In genomic region chr9:14323969-14324366, GRCh38 we compare ENCODE assay signal across 16 cellular contexts. TPM values are rescaled to one million over a fixed set of nuclear protein-coding genes. Genes with fewer than 3 reads are reported as not detected.
DNase-seq lines count a peak whose midpoint lies in the region; ATAC-seq and TF ChIP-seq lines count a peak whose summit lies in the region.
"Had no signal": no experiment of that assay in that cellular context is flagged by ENCODE, and none has a peak within 500 bp of the region (broad histone marks: within the 10 kb centered on the region; RNA-seq: fewer than 3 reads in every experiment).

No MANE protein-coding gene starts in this region.

- H3K9me3 ChIP-seq in right lobe of liver = no peaks in the 10 kb centered on the region
- H3K9me3 ChIP-seq: neutrophil had no signal

- peak; percentile 55 for DNase-seq in DMS153 treated with DMSO at 0.1 percent for 48 hours (lab: John Stamatoyannopoulos, UW; ENCODE audit: unreplicated experiment)
- no peak for DNase-seq in DMS153 (lab: John Stamatoyannopoulos, UW)
- DNase-seq in NCI-H345 (lab: John Stamatoyannopoulos, UW) = peak; percentile 33
- no peak for DNase-seq in coronary artery (ENCODE audit: low spot score)
- no peak for DNase-seq in germinal center (ENCODE audit: low spot score)
- no peak for DNase-seq in right lobe of liver
- no peak for DNase-seq in epidermal melanocyte (ENCODE audit: insufficient read length, low spot score)
- DNase-seq: activated CD4-positive, alpha-beta T cell treated with anti-CD3 and anti-CD28 coated beads, Interleukin-2, amount 50 U/mL, for 48 hours; activated naive CD4-positive, alpha-beta T cell treated with Interleukin-2 at 50 U/mL for 16 hours; cortex of kidney; islet precursor cell; NCI-H510A; stimulated activated CD4-positive, alpha-beta T cell treated with anti-CD3 and anti-CD28 coated beads, Interleukin-2, amount 100 ng/mL, for 48 hours; stimulated activated naive B cell treated with anti-CD40 and anti-IgM and Interleukin-4, amounts not matched to agents 10 μg/mL and 1 μg/mL and 100 μg/mL, for 72 hours had no signal

- ATAC-seq in right lobe of liver = no peak
- ATAC-seq: stimulated activated naive B cell treated with anti-CD40 and anti-IgM and Interleukin-4, amounts not matched to agents 10 μg/mL and 1 μg/mL and 100 μg/mL, for 72 hours had no signal

- intact Hi-C loops in right lobe of liver (cut with DNase I) = no loop called here

- H3K4me1 ChIP-seq in right lobe of liver = peaks cover 0 to 25% (median 11%) of the 10 kb centered on the region in 4 donors

- 100% methylated on average over 1 of the region's 1 CpG for WGBS in right lobe of liver (ENCODE audit: insufficient coverage, low coverage, low lambda C conversion rate, missing lambda C conversion rate)

- TF ChIP-seq CTCF in coronary artery (IDR thresholded peaks at IDR 0.05) = no peak
- TF ChIP-seq CTCF in right lobe of liver (IDR thresholded peaks at IDR 0.05) = no peak

- no peaks in the 10 kb centered on the region for H3K36me3 ChIP-seq in right lobe of liver
- H3K36me3 ChIP-seq: neutrophil had no signal

- H3K27ac ChIP-seq in coronary artery = peak overlapping the region; percentile 98 to 100
- H3K27ac ChIP-seq in skin epidermis = peak overlapping the region in 13 of 21 experiments; percentile 18 to 99 (median 94)
- H3K27ac ChIP-seq in right lobe of liver = no peak overlapping the region
- H3K27ac ChIP-seq: neutrophil had no signal

- TF ChIP-seq POLR2A in right lobe of liver (IDR thresholded peaks at IDR 0.05) = no peak

- H3K27me3 ChIP-seq in right lobe of liver = no peaks in the 10 kb centered on the region

- H3K4me3 ChIP-seq in coronary artery (peak overlapping the region; percentile 95), skin epidermis (peak overlapping the region in 1 of 7 experiments; percentile 7), right lobe of liver (no peak overlapping the region)

RNA-seq across cellular contexts. Expression of gene NFIB, which starts 10.0 kb away (rescaled TPM):
- 10 to 100 TPM; 23.0 to 45.3 (median 39.6) TPM for total RNA-seq in right lobe of liver

Comparison
In these comparisons a context has a peak if more than half of its experiments do, and no peak if none do; other contexts are left out.
1. DNase-seq: peak in DMS153 treated with DMSO at 0.1 percent for 48 hours (single experiment) and NCI-H345 (single experiment); none in DMS153 (single experiment), coronary artery (single experiment), germinal center (single experiment), right lobe of liver (0 of 3) and epidermal melanocyte (single experiment).
2. H3K27ac ChIP-seq: peak in coronary artery (2 of 2) and skin epidermis (13 of 21); none in right lobe of liver (0 of 3).